In genomic region chr5:67725591-67725990, GRCh38 we compare ENCODE assay signal across 31 cellular contexts.
"Had no signal": no experiment of that assay in that cellular context is flagged by ENCODE, and none has a peak within 500 bp of the region (broad histone marks: within the 10 kb centered on the region; RNA-seq: fewer than 3 reads in every experiment).

No MANE protein-coding gene starts in this region.

- H3K4me3 ChIP-seq: body of pancreas, esophagus squamous epithelium, neural progenitor cell had no signal

- H3K27ac ChIP-seq: body of pancreas, neural progenitor cell, VCaP had no signal

- H3K9me3 ChIP-seq: body of pancreas, esophagus squamous epithelium, tibial artery had no signal

- H3K9me3 Mint-ChIP-seq: activated naive CD4-positive, alpha-beta T cell treated with anti-CD3 and anti-CD28 coated beads, Interleukin-2, amount 50 U/mL, for 72 hours; activated T-cell treated with anti-CD3 and anti-CD28 coated beads, Interleukin-2, amount 50 U/mL, for 72 hours; immature natural killer cell; natural killer cell; stimulated activated memory B cell treated with anti-CD40 and anti-IgM and Interleukin-4, amounts not matched to agents 10 μg/mL and 1 μg/mL and 100 μg/mL, for 72 hours; T-helper 1 cell treated with Interleukin-12 subunit alpha and Interleukin-12 subunit beta and Interleukin-4 antibody, amounts not matched to agents 30 μg/mL and 1 μg/mL, for 36 hours had no signal

- H3K36me3 ChIP-seq: esophagus squamous epithelium, neural progenitor cell, tibial artery had no signal

- H3K4me3 Mint-ChIP-seq: activated T-cell treated with anti-CD3 and anti-CD28 coated beads, Interleukin-2, amount 50 U/mL, for 72 hours; endodermal cell; immature natural killer cell; natural killer cell; neural progenitor cell; stimulated activated memory B cell treated with anti-CD40 and anti-IgM and Interleukin-4, amounts not matched to agents 10 μg/mL and 1 μg/mL and 100 μg/mL, for 72 hours; stimulated activated naive CD8-positive, alpha-beta T cell treated with anti-CD3 and anti-CD28 coated beads, Interleukin-15, amount 100 ng/mL, for 72 hours; T-helper 1 cell treated with Interleukin-12 subunit alpha and Interleukin-12 subunit beta and Interleukin-4 antibody, amounts not matched to agents 30 μg/mL and 1 μg/mL, for 36 hours had no signal

- DNase-seq: activated CD4-positive, alpha-beta T cell treated with anti-CD3 and anti-CD28 coated beads for 4 hours; activated CD4-positive, alpha-beta T cell treated with anti-CD3 and anti-CD28 coated beads, Interleukin-2, amount 50 U/mL, for 4 hours; activated naive CD4-positive, alpha-beta T cell; activated T-cell treated with anti-CD3 and anti-CD28 coated beads for 4 hours; activated T-cell treated with anti-CD3 and anti-CD28 coated beads, Interleukin-2, amount 50 U/mL, for 72 hours; anterior cingulate cortex; body of pancreas; cortex of kidney; endodermal cell; esophagus squamous epithelium; head of caudate nucleus; hypothalamus; immature natural killer cell; kidney; left colon; mesenchymal stem cell; natural killer cell; occipital lobe; stimulated activated CD4-positive, alpha-beta T cell treated with anti-CD3 and anti-CD28 coated beads, Interleukin-12 subunit alpha, Interleukin-12 subunit beta, amount 100 ng/mL, for 4 hours; stimulated activated CD4-positive, alpha-beta T cell treated with anti-CD3 and anti-CD28 coated beads, Interleukin-4, amount 100 ng/mL, for 24 hours; stimulated activated naive CD8-positive, alpha-beta T cell treated with anti-CD3 and anti-CD28 coated beads, Interleukin-15, amount 100 ng/mL, for 72 hours; substantia nigra; SW 1271; T-helper 9 cell; tibial artery had no signal

- H3K36me3 Mint-ChIP-seq: activated naive CD4-positive, alpha-beta T cell treated with anti-CD3 and anti-CD28 coated beads, Interleukin-2, amount 50 U/mL, for 72 hours; immature natural killer cell; natural killer cell; neural progenitor cell; stimulated activated memory B cell treated with anti-CD40 and anti-IgM and Interleukin-4, amounts not matched to agents 10 μg/mL and 1 μg/mL and 100 μg/mL, for 72 hours had no signal

- H3K4me1 ChIP-seq: body of pancreas, neural progenitor cell had no signal

- H3K27ac Mint-ChIP-seq: activated naive CD4-positive, alpha-beta T cell treated with anti-CD3 and anti-CD28 coated beads, Interleukin-2, amount 50 U/mL, for 72 hours; activated T-cell treated with anti-CD3 and anti-CD28 coated beads, Interleukin-2, amount 50 U/mL, for 72 hours; endodermal cell; immature natural killer cell; natural killer cell; neural progenitor cell; stimulated activated memory B cell treated with anti-CD40 and anti-IgM and Interleukin-4, amounts not matched to agents 10 μg/mL and 1 μg/mL and 100 μg/mL, for 72 hours; stimulated activated naive CD8-positive, alpha-beta T cell treated with anti-CD3 and anti-CD28 coated beads, Interleukin-15, amount 100 ng/mL, for 72 hours; T-helper 1 cell treated with Interleukin-12 subunit alpha and Interleukin-12 subunit beta and Interleukin-4 antibody, amounts not matched to agents 30 μg/mL and 1 μg/mL, for 36 hours had no signal

- H3K27me3 Mint-ChIP-seq: stimulated activated naive CD8-positive, alpha-beta T cell treated with anti-CD3 and anti-CD28 coated beads, Interleukin-15, amount 100 ng/mL, for 72 hours had no signal

- ATAC-seq: activated naive CD4-positive, alpha-beta T cell treated with anti-CD3 and anti-CD28 coated beads, Interleukin-2, amount 50 U/mL, for 72 hours; activated T-cell treated with anti-CD3 and anti-CD28 coated beads, Interleukin-2, amount 50 U/mL, for 72 hours; body of pancreas; left colon; natural killer cell; right cardiac atrium; stimulated activated memory B cell treated with anti-CD40 and anti-IgM and Interleukin-4, amounts not matched to agents 10 μg/mL and 1 μg/mL and 100 μg/mL, for 72 hours; stimulated activated naive CD8-positive, alpha-beta T cell treated with anti-CD3 and anti-CD28 coated beads, Interleukin-15, amount 100 ng/mL, for 72 hours had no signal

- H3K27me3 ChIP-seq: body of pancreas, esophagus squamous epithelium, neural progenitor cell, tibial artery had no signal

- H3K4me1 Mint-ChIP-seq: immature natural killer cell; natural killer cell; stimulated activated memory B cell treated with anti-CD40 and anti-IgM and Interleukin-4, amounts not matched to agents 10 μg/mL and 1 μg/mL and 100 μg/mL, for 72 hours; stimulated activated naive CD8-positive, alpha-beta T cell treated with anti-CD3 and anti-CD28 coated beads, Interleukin-15, amount 100 ng/mL, for 72 hours had no signal
